14 cellular contexts compared by ENCODE assay signal in genomic region chr1:6365047-6365446, GRCh38. TPM values are rescaled to one million over a fixed set of nuclear protein-coding genes. Genes with fewer than 3 reads are reported as not detected.
DNase-seq lines count a peak whose midpoint lies in the region; ATAC-seq and TF ChIP-seq lines count a peak whose summit lies in the region.
"Had no signal": no experiment of that assay in that cellular context is flagged by ENCODE, and none has a peak within 500 bp of the region (broad histone marks: within the 10 kb centered on the region; RNA-seq: fewer than 3 reads in every experiment).

No MANE protein-coding gene starts in this region.

- H3K27me3 ChIP-seq in Karpas-422 (ENCODE audit: low read length) (no peaks in the 10 kb centered on the region), sigmoid colon (no peaks in the 10 kb centered on the region), heart right ventricle (no peaks in the 10 kb centered on the region)

- ATAC-seq in activated CD4-positive, alpha-beta T cell treated with anti-CD3 and anti-CD28 coated beads for 36 hours, result peak; percentile 98
- peak; percentile 96 for ATAC-seq in activated naive CD8-positive, alpha-beta T cell treated with anti-CD3 and anti-CD28 coated beads, Interleukin-2, amount 10 ng/mL, durations not matched to agents 7 days and 5 days (ENCODE audit: low read depth)
- no peak for ATAC-seq in heart right ventricle
- no peak for ATAC-seq in sciatic nerve
- ATAC-seq: stimulated activated memory B cell treated with anti-CD40 and anti-IgM and Interleukin-4, amounts not matched to agents 10 μg/mL and 1 μg/mL and 100 μg/mL, for 72 hours had no signal

- POLR2A ChIA-PET in activated CD4-positive, alpha-beta T cell treated with anti-CD3 and anti-CD28 coated beads for 36 hours (lab: Charles Lee), result no interaction called here
- POLR2A ChIA-PET in activated naive CD8-positive, alpha-beta T cell treated with anti-CD3 and anti-CD28 coated beads, Interleukin-2, amount 10 ng/mL, durations not matched to agents 7 days and 5 days (lab: Charles Lee), result interaction anchor here (0.7 kb wide), 1 partner anchor 20 kb away, joined by 3 read pairs; no protein-coding TSS in a partner anchor

- H3K36me3 ChIP-seq in Karpas-422 (ENCODE audit: insufficient read depth, low read length) (no peaks in the 10 kb centered on the region), sigmoid colon (no peaks in the 10 kb centered on the region), heart right ventricle (no peaks in the 10 kb centered on the region)

- CTCF ChIA-PET in activated CD4-positive, alpha-beta T cell treated with anti-CD3 and anti-CD28 coated beads for 36 hours (lab: Charles Lee), result no interaction called here

- H3K4me1 ChIP-seq in Karpas-422 (ENCODE audit: low read length) (peaks cover 25% of the 10 kb centered on the region), sigmoid colon (peaks cover 0 to 56% (median 32%) of the 10 kb centered on the region in 4 donors), heart right ventricle (peaks cover 5 to 16% (median 12%) of the 10 kb centered on the region in 9 donors)

- no peak overlapping the region for H2AFZ ChIP-seq in Karpas-422 (ENCODE audit: low read length)

- no peaks in the 10 kb centered on the region for H3K9me3 ChIP-seq in Karpas-422 (ENCODE audit: low read length)
- no peaks in the 10 kb centered on the region for H3K9me3 ChIP-seq in sigmoid colon
- no peaks in the 10 kb centered on the region for H3K9me3 ChIP-seq in heart right ventricle
- H3K9me3 ChIP-seq: SK-N-SH had no signal

- peaks cover 38% of the 10 kb centered on the region for H3K4me1 Mint-ChIP-seq in activated CD4-positive, alpha-beta T cell treated with anti-CD3 and anti-CD28 coated beads for 36 hours
- H3K4me1 Mint-ChIP-seq in activated naive CD8-positive, alpha-beta T cell treated with anti-CD3 and anti-CD28 coated beads, Interleukin-2, amount 10 ng/mL, durations not matched to agents 7 days and 5 days, result peaks cover 29% of the 10 kb centered on the region

- no peak overlapping the region for H3K9ac ChIP-seq in Karpas-422 (ENCODE audit: low read length)
- H3K9ac ChIP-seq: SK-N-SH had no signal

- no peak for TF ChIP-seq POLR2A in sigmoid colon (IDR thresholded peaks at IDR 0.05)

- H3K27me3 Mint-ChIP-seq in activated CD4-positive, alpha-beta T cell treated with anti-CD3 and anti-CD28 coated beads for 36 hours, result no peaks in the 10 kb centered on the region
- H3K27me3 Mint-ChIP-seq in activated naive CD8-positive, alpha-beta T cell treated with anti-CD3 and anti-CD28 coated beads, Interleukin-2, amount 10 ng/mL, durations not matched to agents 7 days and 5 days, result no peaks in the 10 kb centered on the region
- H3K27me3 Mint-ChIP-seq: stimulated activated memory B cell treated with anti-CD40 and anti-IgM and Interleukin-4, amounts not matched to agents 10 μg/mL and 1 μg/mL and 100 μg/mL, for 72 hours had no signal

- WGBS in sigmoid colon, 2 donors, result 61 to 85% methylated on average over 5 of the region's 5 CpGs
- WGBS in heart right ventricle, 2 donors, result 85 to 91% methylated on average over 5 of the region's 5 CpGs

- no peak overlapping the region for H3K4me3 ChIP-seq in Karpas-422 (ENCODE audit: low read length)
- H3K4me3 ChIP-seq in sigmoid colon, result no peak overlapping the region
- no peak overlapping the region for H3K4me3 ChIP-seq in heart right ventricle

- H3K36me3 Mint-ChIP-seq in activated CD4-positive, alpha-beta T cell treated with anti-CD3 and anti-CD28 coated beads for 36 hours (ENCODE audit: low read depth), result peaks cover 6% of the 10 kb centered on the region
- H3K36me3 Mint-ChIP-seq in activated naive CD8-positive, alpha-beta T cell treated with anti-CD3 and anti-CD28 coated beads, Interleukin-2, amount 10 ng/mL, durations not matched to agents 7 days and 5 days, result peaks cover 33% of the 10 kb centered on the region

- no peaks in the 10 kb centered on the region for H3K9me2 ChIP-seq in Karpas-422 (replicated peaks; ENCODE audit: insufficient read depth, low read length)
- H3K9me2 ChIP-seq: SK-N-SH had no signal

- H3K4me3 Mint-ChIP-seq in activated CD4-positive, alpha-beta T cell treated with anti-CD3 and anti-CD28 coated beads for 36 hours, result peak overlapping the region; percentile 1
- peak overlapping the region; percentile 4 for H3K4me3 Mint-ChIP-seq in activated naive CD8-positive, alpha-beta T cell treated with anti-CD3 and anti-CD28 coated beads, Interleukin-2, amount 10 ng/mL, durations not matched to agents 7 days and 5 days
- H3K4me3 Mint-ChIP-seq: CD14-positive monocyte; neural crest cell; stimulated activated memory B cell treated with anti-CD40 and anti-IgM and Interleukin-4, amounts not matched to agents 10 μg/mL and 1 μg/mL and 100 μg/mL, for 72 hours had no signal

- H3K9me3 Mint-ChIP-seq in activated CD4-positive, alpha-beta T cell treated with anti-CD3 and anti-CD28 coated beads for 36 hours (ENCODE audit: low read depth), result peaks cover 2% of the 10 kb centered on the region
- H3K9me3 Mint-ChIP-seq in activated naive CD8-positive, alpha-beta T cell treated with anti-CD3 and anti-CD28 coated beads, Interleukin-2, amount 10 ng/mL, durations not matched to agents 7 days and 5 days, result peaks cover 2% of the 10 kb centered on the region
- H3K9me3 Mint-ChIP-seq: neural crest cell; stimulated activated memory B cell treated with anti-CD40 and anti-IgM and Interleukin-4, amounts not matched to agents 10 μg/mL and 1 μg/mL and 100 μg/mL, for 72 hours had no signal

- DNase-seq in Karpas-422 (peak; percentile 52), sigmoid colon (no peak), NCI-H524 (lab: John Stamatoyannopoulos, UW) (no peak), NCI-H2171 (lab: John Stamatoyannopoulos, UW) (no peak), heart right ventricle (no peak), sciatic nerve (ENCODE audit: low spot score) (no peak)
- DNase-seq in activated CD4-positive, alpha-beta T cell treated with anti-CD3 and anti-CD28 coated beads for 36 hours, result peak; percentile 68
- DNase-seq in activated naive CD8-positive, alpha-beta T cell treated with anti-CD3 and anti-CD28 coated beads, Interleukin-2, amount 10 ng/mL, durations not matched to agents 7 days and 5 days, result no peak
- DNase-seq: kidney glomerular epithelial cell, NCI-H510A, SK-N-SH had no signal

- H3K27ac ChIP-seq in Karpas-422 (ENCODE audit: low read length) (no peak overlapping the region), sigmoid colon (peak overlapping the region in 3 of 4 donors; percentile 18 to 71 (median 70)), heart right ventricle (no peak overlapping the region)

- TF ChIP-seq EP300 in sigmoid colon (IDR thresholded peaks at IDR 0.05), result no peak

- H3K27ac Mint-ChIP-seq in activated CD4-positive, alpha-beta T cell treated with anti-CD3 and anti-CD28 coated beads for 36 hours, result peak overlapping the region; percentile 64
- peak overlapping the region; percentile 55 for H3K27ac Mint-ChIP-seq in activated naive CD8-positive, alpha-beta T cell treated with anti-CD3 and anti-CD28 coated beads, Interleukin-2, amount 10 ng/mL, durations not matched to agents 7 days and 5 days
- H3K27ac Mint-ChIP-seq: stimulated activated memory B cell treated with anti-CD40 and anti-IgM and Interleukin-4, amounts not matched to agents 10 μg/mL and 1 μg/mL and 100 μg/mL, for 72 hours had no signal

- intact Hi-C loops in activated CD4-positive, alpha-beta T cell treated with anti-CD3 and anti-CD28 coated beads for 36 hours (cut with DNase I, micrococcal nuclease), result loop anchor here in 1 of 2 experiments (1.0 kb wide), 1 partner anchor 28 kb away; the partner anchor contains the start of gene ACOT7
- intact Hi-C loops in sigmoid colon (cut with DNase I), result no loop called here
- intact Hi-C loops in heart right ventricle (cut with DNase I), result no loop called here
- intact Hi-C loops in sciatic nerve (cut with DNase I), result no loop called here

- H3K79me2 ChIP-seq in Karpas-422 (ENCODE audit: low read length), result peaks cover 55% of the 10 kb centered on the region

- TF ChIP-seq CTCF in sigmoid colon (IDR thresholded peaks at IDR 0.05) (no peak), heart right ventricle (IDR thresholded peaks at IDR 0.05) (no peak)

- no peaks in the 10 kb centered on the region for H4K20me1 ChIP-seq in Karpas-422 (ENCODE audit: insufficient read depth, low read depth, low read length)

- no peak overlapping the region for H3K4me2 ChIP-seq in Karpas-422 (ENCODE audit: low read depth, low read length, poor library complexity, severe bottlenecking)
- H3K4me2 ChIP-seq: SK-N-SH had no signal

RNA-seq across cellular contexts. Expression of gene ACOT7, which starts 28.5 kb away (rescaled TPM):
- 11.8 and 25.9 TPM in 2 replicates for total RNA-seq in Karpas-422 (2014; rRNA removed; shearing (Covaris generic); ENCODE audit: low replicate concordance)
- 10 to 100 TPM; 93.8 to 99.2 TPM for total RNA-seq in activated CD4-positive, alpha-beta T cell treated with anti-CD3 and anti-CD28 coated beads for 36 hours
- total RNA-seq in activated naive CD8-positive, alpha-beta T cell treated with anti-CD3 and anti-CD28 coated beads, Interleukin-2, amount 10 ng/mL, durations not matched to agents 7 days and 5 days, result 10 to 100 TPM; 43.9 to 52.8 TPM
- total RNA-seq in sigmoid colon (10 to 100 TPM; 17.9 to 26.5 (median 22.2) TPM), heart right ventricle (10 to 100 TPM in 3 of 10 donors, 1 to 10 TPM in 7; 5.1 to 26.9 (median 8.6) TPM), sciatic nerve (11.9 TPM)
- polyA plus RNA-seq in sigmoid colon (10 to 100 TPM; 54.7 to 81.0 (median 78.8) TPM), heart right ventricle (10 to 100 TPM in 1 of 2 donors, 1 to 10 TPM in 1; 4.0 to 40.4 TPM)

RNA-seq across cellular contexts. Expression of gene HES2, which starts 54.7 kb away (rescaled TPM):
- not detected in 2 replicates for total RNA-seq in Karpas-422 (2014; rRNA removed; shearing (Covaris generic); ENCODE audit: low replicate concordance)
- under 1 TPM in 1 of 2 experiments, not detected in 1; 0.05 TPM for total RNA-seq in activated CD4-positive, alpha-beta T cell treated with anti-CD3 and anti-CD28 coated beads for 36 hours
- under 1 TPM in 1 of 2 experiments, not detected in 1; 0.34 TPM for total RNA-seq in activated naive CD8-positive, alpha-beta T cell treated with anti-CD3 and anti-CD28 coated beads, Interleukin-2, amount 10 ng/mL, durations not matched to agents 7 days and 5 days
- not detected for total RNA-seq in sigmoid colon
- polyA plus RNA-seq in sigmoid colon, result 10 to 100 TPM; 10.7 to 27.0 (median 19.9) TPM
- total RNA-seq in heart right ventricle, result under 1 TPM in 1 of 10 donors, not detected in 9; 0.25 TPM
- under 1 TPM in 1 of 2 donors, not detected in 1; 0.22 TPM for polyA plus RNA-seq in heart right ventricle
- total RNA-seq in sciatic nerve, result not detected
- polyA plus RNA-seq: CD14-positive monocyte had no signal

RNA-seq across cellular contexts. Expression of gene ESPN, which starts 59.5 kb away (rescaled TPM):
- not detected in 2 replicates for total RNA-seq in Karpas-422 (2014; rRNA removed; shearing (Covaris generic); ENCODE audit: low replicate concordance)
- total RNA-seq in activated CD4-positive, alpha-beta T cell treated with anti-CD3 and anti-CD28 coated beads for 36 hours, result under 1 TPM; 0.14 to 0.55 TPM
- 1 to 10 TPM; 1.7 to 2.6 TPM for total RNA-seq in activated naive CD8-positive, alpha-beta T cell treated with anti-CD3 and anti-CD28 coated beads, Interleukin-2, amount 10 ng/mL, durations not matched to agents 7 days and 5 days
- total RNA-seq in sigmoid colon (1 to 10 TPM in 1 of 4 donors, under 1 TPM in 1, not detected in 2; 0.55 to 1.3 TPM), heart right ventricle (under 1 TPM in 5 of 10 donors, not detected in 5; 0.17 to 0.51 (median 0.29) TPM), sciatic nerve (14.4 TPM)
- polyA plus RNA-seq in sigmoid colon (100 to 1,000 TPM in 2 of 3 donors, 10 to 100 TPM in 1; 86.5 to 202 (median 117) TPM), heart right ventricle (under 1 TPM; 0.12 to 0.22 TPM)
- polyA plus RNA-seq: CD14-positive monocyte had no signal

Comparison
In these comparisons a context has a peak if more than half of its experiments do, and no peak if none do; other contexts are left out.
1. DNase-seq: peak in Karpas-422 (single experiment) and activated CD4-positive, alpha-beta T cell treated with anti-CD3 and anti-CD28 coated beads for 36 hours (single experiment); none in activated naive CD8-positive, alpha-beta T cell treated with anti-CD3 and anti-CD28 coated beads, Interleukin-2, amount 10 ng/mL, durations not matched to agents 7 days and 5 days (single experiment), sigmoid colon (single experiment), NCI-H524 (0 of 2), NCI-H2171 (single experiment), heart right ventricle (0 of 2) and sciatic nerve (single experiment).
2. H3K27ac ChIP-seq: peak in sigmoid colon (3 of 4); none in Karpas-422 (single experiment) and heart right ventricle (0 of 10).
3. ATAC-seq: peak in activated CD4-positive, alpha-beta T cell treated with anti-CD3 and anti-CD28 coated beads for 36 hours (single experiment) and activated naive CD8-positive, alpha-beta T cell treated with anti-CD3 and anti-CD28 coated beads, Interleukin-2, amount 10 ng/mL, durations not matched to agents 7 days and 5 days (single experiment); none in heart right ventricle (0 of 8) and sciatic nerve (single experiment).